Comparison of ENCODE assay signal across 12 cellular contexts in genomic region chr4:78627046-78627965, GRCh38.
DNase-seq lines count a peak whose midpoint lies in the region; ATAC-seq and TF ChIP-seq lines count a peak whose summit lies in the region.
"Had no signal": no experiment of that assay in that cellular context is flagged by ENCODE, and none has a peak within 500 bp of the region (broad histone marks: within the 10 kb centered on the region; RNA-seq: fewer than 3 reads in every experiment).

No MANE protein-coding gene starts in this region.

- H3K9me3 Mint-ChIP-seq in Calu3 (ENCODE audit: low read depth, unreplicated experiment) (peaks cover 3% of the 10 kb centered on the region), naive B cell (peaks cover 2 to 15% (median 9%) of the 10 kb centered on the region in 7 donors)

- H3K27me3 Mint-ChIP-seq in Calu3 (ENCODE audit: unreplicated experiment) (no peaks in the 10 kb centered on the region), naive B cell (no peaks in the 10 kb centered on the region)

- peaks cover 10% of the 10 kb centered on the region for H3K4me1 ChIP-seq in adipocyte (ENCODE audit: control insufficient read depth, insufficient read depth, low read length)
- peaks cover 0 to 31% (median 11%) of the 10 kb centered on the region in 9 donors for H3K4me1 ChIP-seq in heart right ventricle

- CTCF ChIA-PET in Calu3 (lab: Charles Lee): interaction anchor here (0.6 kb wide), 2 partner anchors 237 to 725 kb away, joined by 3 to 9 read pairs; no protein-coding TSS in a partner anchor

- DNase-seq in Calu3 (no peak), adipocyte (ENCODE audit: low read depth) (peak; percentile 41), naive B cell (no peak), NCI-H2227 treated with DMSO at 0.1 percent for 48 hours (lab: John Stamatoyannopoulos, UW) (no peak), heart right ventricle (no peak)
- DNase-seq: DND-41; left cardiac atrium; NCI-H82; stimulated activated CD8-positive, alpha-beta memory T cell treated with anti-CD3 and anti-CD28 coated beads, Interleukin-4, amount 100 ng/mL, for 48 hours had no signal

- no peak overlapping the region for H3K4me3 Mint-ChIP-seq in Calu3 (ENCODE audit: low read depth, unreplicated experiment)
- peak overlapping the region in 1 of 8 donors; percentile 26 for H3K4me3 Mint-ChIP-seq in naive B cell

- intact Hi-C loops in Calu3 (cut with micrococcal nuclease; ENCODE audit: unreplicated experiment): loop anchor here (5.0 kb wide), 1 partner anchor 150 kb away; the partner anchor contains the start of gene BMP2K
- intact Hi-C loops in heart right ventricle (cut with DNase I): loop anchor here in 1 of 10 donors (10.0 kb wide), 1 partner anchor 147 kb away; the partner anchor contains the start of gene BMP2K

- 97 to 98% methylated on average over 3 of the region's 3 CpGs for WGBS in heart right ventricle, 2 donors

- no peak overlapping the region for H3K4me3 ChIP-seq in adipocyte (ENCODE audit: low read length)
- no peak overlapping the region for H3K4me3 ChIP-seq in heart right ventricle

- H3K9ac ChIP-seq in adipocyte (ENCODE audit: low read length): no peak overlapping the region

- BruUV-seq in Calu3 (replicated peaks; lab: Mats Ljungman, UMichigan): no TSS peak

- H3K4me1 Mint-ChIP-seq in Calu3 (ENCODE audit: low read depth, unreplicated experiment) (peaks cover 50% of the 10 kb centered on the region), naive B cell (peaks cover 44 to 61% (median 56%) of the 10 kb centered on the region in 3 donors)

- H3K9me3 ChIP-seq in adipocyte (ENCODE audit: control insufficient read depth, low read length): no peaks in the 10 kb centered on the region
- no peaks in the 10 kb centered on the region for H3K9me3 ChIP-seq in heart right ventricle

- H3K36me3 ChIP-seq in adipocyte (ENCODE audit: control insufficient read depth, insufficient read depth, low read length, severe bottlenecking) (no peaks in the 10 kb centered on the region), heart right ventricle (no peaks in the 10 kb centered on the region)

- no peak for TF ChIP-seq CTCF in Calu3 (IDR thresholded peaks at IDR 0.05; ENCODE audit: unreplicated experiment)
- TF ChIP-seq CTCF in heart right ventricle (IDR thresholded peaks at IDR 0.05): no peak

- H3K27ac ChIP-seq in heart right ventricle: no peak overlapping the region

- H3K27ac Mint-ChIP-seq in Calu3 (ENCODE audit: unreplicated experiment) (peak overlapping the region; percentile 63), naive B cell (peak overlapping the region in 4 of 6 donors; percentile 33 to 86 (median 49))

- H3K36me3 Mint-ChIP-seq in Calu3 (ENCODE audit: insufficient read depth, unreplicated experiment): peaks cover 13% of the 10 kb centered on the region
- peaks cover 0 to 19% of the 10 kb centered on the region in 2 donors for H3K36me3 Mint-ChIP-seq in naive B cell

- H3K27me3 ChIP-seq in adipocyte (replicated peaks; ENCODE audit: control insufficient read depth, insufficient read depth, low read length): no peaks in the 10 kb centered on the region
- H3K27me3 ChIP-seq in heart right ventricle: no peaks in the 10 kb centered on the region

- peak; percentile 55 for ATAC-seq in HG03066 (IDR thresholded peaks at IDR 0.05; ENCODE audit: low read depth, unreplicated experiment)
- no peak for ATAC-seq in naive B cell (ENCODE audit: low read depth in 2 of 2)
- ATAC-seq in GM18858 (IDR thresholded peaks at IDR 0.05; ENCODE audit: unreplicated experiment): no peak
- ATAC-seq in HG03097 (IDR thresholded peaks at IDR 0.05; ENCODE audit: low FRiP score, unreplicated experiment): no peak
- ATAC-seq in heart right ventricle: no peak
- ATAC-seq: left cardiac atrium had no signal
